ENCODE assay signal across 21 cellular contexts in the genomic region with DNA sequence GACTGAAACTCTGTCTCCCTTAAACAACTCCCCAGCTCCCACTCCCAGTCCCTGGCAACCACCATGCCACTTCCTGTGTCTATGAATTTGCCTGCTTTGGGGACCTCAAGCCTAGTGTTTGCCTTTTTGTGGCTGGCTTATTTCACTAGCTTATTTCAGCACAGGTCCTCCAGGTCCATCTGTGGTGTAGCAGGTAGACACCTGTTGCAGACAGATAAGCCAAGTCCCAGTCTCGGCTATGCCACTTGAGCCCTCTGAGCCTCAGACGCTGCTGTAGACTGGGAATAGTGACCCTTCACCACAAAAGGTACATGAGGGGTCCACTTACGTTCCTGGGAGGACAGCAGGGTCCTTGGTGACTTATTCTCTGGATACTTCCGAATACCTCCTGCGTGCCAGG.
"Had no signal": no experiment of that assay in that cellular context is flagged by ENCODE, and none has a peak within 500 bp of the region (broad histone marks: within the 10 kb centered on the region; RNA-seq: fewer than 3 reads in every experiment).

No MANE protein-coding gene starts in this region.

- H3K4me2 ChIP-seq: SK-N-SH had no signal

- H3K9me3 Mint-ChIP-seq: T-cell had no signal

- H3K4me3 ChIP-seq: MG63 had no signal

- H3K4me3 Mint-ChIP-seq: T-cell had no signal

- H3K9me2 ChIP-seq: SK-N-SH had no signal

- ATAC-seq: Panc1, PC-3, T-cell had no signal

- H3K27me3 ChIP-seq: MG63 had no signal

- H3K36me3 Mint-ChIP-seq: T-cell had no signal

- H3K9me3 ChIP-seq: MG63, SK-N-SH had no signal

- H3K9ac ChIP-seq: SK-N-SH had no signal

- H3K27ac ChIP-seq: RWPE1 had no signal

- DNase-seq: KBM-7, MG63, NCI-H1092, NCI-H1105 treated with DMSO at 0.1 percent for 48 hours, NCI-H1417 treated with DMSO at 0.1 percent for 48 hours, NCI-H187, NCI-H2029, NCI-H2081 treated with DMSO at 0.1 percent for 48 hours, NCI-H2171, NCI-H226, NCI-H446, NCI-H510A treated with DMSO at 0.1 percent for 48 hours, NCI-H526, NCI-H82, PC-3, SHP77, SK-N-SH, SW 1271, T-cell had no signal

- H3K36me3 ChIP-seq: MG63 had no signal
